ENCODE assay signal across 8 cellular contexts in the genomic region with DNA sequence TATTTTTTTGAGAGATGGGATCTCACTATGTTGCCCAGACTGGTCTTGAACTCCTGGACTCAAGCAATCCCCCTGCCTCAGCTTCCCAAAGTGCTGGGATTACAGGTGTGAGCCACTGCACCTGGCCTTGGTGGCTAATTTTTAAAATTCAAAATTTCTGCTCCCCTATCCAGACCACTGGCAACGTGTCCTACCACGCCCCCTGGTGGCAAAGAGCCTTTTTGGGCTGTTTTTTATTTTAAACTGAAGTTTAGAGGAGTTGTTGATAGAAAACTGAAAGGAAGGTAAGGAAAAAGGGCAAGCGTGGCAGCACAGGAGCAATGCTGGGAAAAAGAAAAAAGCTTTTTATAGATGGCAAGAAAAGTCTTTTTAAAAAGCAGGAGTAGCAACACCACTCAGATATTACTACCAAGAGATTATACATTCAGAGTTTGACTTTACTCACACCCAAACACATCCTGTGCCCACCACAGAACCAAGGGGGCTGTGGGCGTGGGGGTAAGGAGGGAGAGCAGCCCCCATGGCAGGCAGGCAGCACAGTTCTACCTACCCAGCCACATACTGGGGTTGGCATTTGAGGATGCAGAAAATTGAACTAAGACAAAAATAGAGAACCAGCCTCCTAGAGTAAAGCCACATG. TPM values are rescaled to one million over a fixed set of nuclear protein-coding genes. Genes with fewer than 3 reads are reported as not detected.
DNase-seq lines count a peak whose midpoint lies in the region; ATAC-seq and TF ChIP-seq lines count a peak whose summit lies in the region.

No MANE protein-coding gene starts in this region.

- H3K27me3 Mint-ChIP-seq in activated T-cell treated with anti-CD3 and anti-CD28 coated beads, Interleukin-2, amount 50 U/mL, for 24 hours, result no peaks in the 10 kb centered on the region

- peaks cover 38% of the 10 kb centered on the region for H3K4me1 ChIP-seq in osteoblast (ENCODE audit: insufficient read depth, low read length)
- peaks cover 8 to 31% of the 10 kb centered on the region in 2 donors for H3K4me1 ChIP-seq in thyroid gland

- no peaks in the 10 kb centered on the region for H3K9me3 Mint-ChIP-seq in activated T-cell treated with anti-CD3 and anti-CD28 coated beads, Interleukin-2, amount 50 U/mL, for 24 hours

- TF ChIP-seq CTCF in fibroblast of mammary gland (conservative IDR thresholded peaks at IDR 0.05; ENCODE audit: control insufficient read depth, insufficient read depth, low read depth, low read length) (peak; percentile 78), osteoblast (IDR thresholded peaks at IDR 0.05; ENCODE audit: extremely low read depth, low read depth, low read length) (peak; percentile 89), thyroid gland (IDR thresholded peaks at IDR 0.05) (peak; percentile 71 to 84 (median 78))

- DNase-seq in DMS 273 (lab: John Stamatoyannopoulos, UW; ENCODE audit: unreplicated experiment) (peak; percentile 75), DMS 273 treated with DMSO at 0.1 percent for 48 hours (lab: John Stamatoyannopoulos, UW) (no peak), NOMO-1 treated with DMSO at 0.1 percent for 48 hours (lab: John Stamatoyannopoulos, UW; ENCODE audit: unreplicated experiment) (peak; percentile 40), fibroblast of mammary gland (ENCODE audit: low read depth) (no peak), osteoblast (ENCODE audit: insufficient read length, low spot score, missing footprints) (peak; percentile 59), thyroid gland (peak; percentile 85 to 90)
- peak; percentile 81 for DNase-seq in activated T-cell treated with anti-CD3 and anti-CD28 coated beads, Interleukin-2, amount 50 U/mL, for 24 hours

- H3K9me3 ChIP-seq in osteoblast (ENCODE audit: low read depth, low read length), result no peaks in the 10 kb centered on the region
- no peaks in the 10 kb centered on the region for H3K9me3 ChIP-seq in thyroid gland

- ATAC-seq in GM21576 (IDR thresholded peaks at IDR 0.05; ENCODE audit: unreplicated experiment), result no peak

- H3K36me3 Mint-ChIP-seq in activated T-cell treated with anti-CD3 and anti-CD28 coated beads, Interleukin-2, amount 50 U/mL, for 24 hours (ENCODE audit: low read depth), result peaks cover 71% of the 10 kb centered on the region

- no peaks in the 10 kb centered on the region for H3K27me3 ChIP-seq in osteoblast (ENCODE audit: insufficient read depth, low read length)
- no peaks in the 10 kb centered on the region for H3K27me3 ChIP-seq in thyroid gland

- H3K4me2 ChIP-seq in osteoblast (ENCODE audit: insufficient read depth, low read length), result no peak overlapping the region

- no peak overlapping the region for H3K4me3 Mint-ChIP-seq in activated T-cell treated with anti-CD3 and anti-CD28 coated beads, Interleukin-2, amount 50 U/mL, for 24 hours

- peaks cover 56% of the 10 kb centered on the region for H3K4me1 Mint-ChIP-seq in activated T-cell treated with anti-CD3 and anti-CD28 coated beads, Interleukin-2, amount 50 U/mL, for 24 hours (ENCODE audit: low read depth)

- WGBS in thyroid gland, 2 donors, result 23 to 28% methylated on average over 4 of the region's 4 CpGs

- H3K4me3 ChIP-seq in fibroblast of mammary gland (ENCODE audit: control insufficient read depth, low read depth, low read length) (no peak overlapping the region), osteoblast (ENCODE audit: insufficient read depth, low read length) (no peak overlapping the region), thyroid gland (replicated peaks in 1 of 3) (no peak overlapping the region)

- intact Hi-C loops in thyroid gland (cut with DNase I), result loop anchor here (5.0 to 10.0 kb wide), 3 partner anchors 90 to 193 kb away; no protein-coding TSS in a partner anchor

- H2AFZ ChIP-seq in osteoblast (ENCODE audit: low read length), result no peak overlapping the region

- peaks cover 42% of the 10 kb centered on the region for H3K79me2 ChIP-seq in osteoblast (ENCODE audit: insufficient read depth, low read length)

- H3K27ac ChIP-seq in osteoblast (ENCODE audit: low read depth, low read length), result peak overlapping the region; percentile 100
- H3K27ac ChIP-seq in thyroid gland, result peak overlapping the region; percentile 6 to 47 (median 11)

- H4K20me1 ChIP-seq in osteoblast (ENCODE audit: insufficient read depth, low read length), result peaks cover 16% of the 10 kb centered on the region

- H3K36me3 ChIP-seq in osteoblast (ENCODE audit: insufficient read depth, low read length), result peaks cover 56% of the 10 kb centered on the region
- peaks cover 36 to 45% of the 10 kb centered on the region in 2 donors for H3K36me3 ChIP-seq in thyroid gland

- no peak for TF ChIP-seq POLR2A in thyroid gland (IDR thresholded peaks at IDR 0.05)

- peak overlapping the region; percentile 91 for H3K27ac Mint-ChIP-seq in activated T-cell treated with anti-CD3 and anti-CD28 coated beads, Interleukin-2, amount 50 U/mL, for 24 hours

RNA-seq across cellular contexts. Expression of a gene that starts 4.2 kb away (rescaled TPM):
- total RNA-seq in osteoblast, result 352 and 388 TPM in 2 replicates
- total RNA-seq in thyroid gland, result 100 to 1,000 TPM; 362 to 576 (median 421) TPM

RNA-seq across cellular contexts. Expression of a gene that starts 11.5 kb away (rescaled TPM):
- total RNA-seq in osteoblast (18.8 and 21.5 TPM in 2 replicates), thyroid gland (10 to 100 TPM; 12.2 to 24.2 (median 20.7) TPM)

RNA-seq across cellular contexts. Expression of a gene that starts 11.7 kb away (rescaled TPM):
- 25.7 and 28.6 TPM in 2 replicates for total RNA-seq in osteoblast
- total RNA-seq in thyroid gland, result 10 to 100 TPM; 33.6 to 58.3 (median 51.3) TPM

RNA-seq across cellular contexts. Expression of a gene that starts 22.2 kb away (rescaled TPM):
- 88.7 and 102 TPM in 2 replicates for total RNA-seq in osteoblast
- 100 to 1,000 TPM; 269 to 614 (median 400) TPM for total RNA-seq in thyroid gland

RNA-seq across cellular contexts. Expression of a gene that starts 23.0 kb away (rescaled TPM):
- 42.0 and 45.4 TPM in 2 replicates for total RNA-seq in osteoblast
- 10 to 100 TPM; 34.1 to 53.3 (median 44.3) TPM for total RNA-seq in thyroid gland

Comparison
In these comparisons a context has a peak if more than half of its experiments do, and no peak if none do; other contexts are left out.
1. DNase-seq: peak in DMS 273 (single experiment), NOMO-1 treated with DMSO at 0.1 percent for 48 hours (single experiment), activated T-cell treated with anti-CD3 and anti-CD28 coated beads, Interleukin-2, amount 50 U/mL, for 24 hours (single experiment), osteoblast (single experiment) and thyroid gland (2 of 2); none in DMS 273 treated with DMSO at 0.1 percent for 48 hours (single experiment) and fibroblast of mammary gland (single experiment).
2. Peak in every context shown above with its lines, with median percentiles within 50 percentile points of each other: CTCF ChIP-seq.